13 cellular contexts compared by ENCODE assay signal in genomic region chr6:53465732-53466131, GRCh38.
A peak's percentile ranks its signal among the peaks of the same experiment; 100 is the strongest.
DNase-seq lines count a peak whose midpoint lies in the region; TF ChIP-seq lines count a peak whose summit lies in the region.
"Had no signal": no experiment of that assay in that cellular context is flagged by ENCODE, and none has a peak within 500 bp of the region (broad histone marks: within the 10 kb centered on the region; RNA-seq: fewer than 3 reads in every experiment).

No MANE protein-coding gene starts in this region.

- H3K36me3 ChIP-seq in spleen (no peaks in the 10 kb centered on the region), Peyer's patch (no peaks in the 10 kb centered on the region)
- H3K36me3 ChIP-seq: SJCRH30 had no signal

- TF ChIP-seq POLR2A in spleen (IDR thresholded peaks at IDR 0.05) (no peak), Peyer's patch (IDR thresholded peaks at IDR 0.05) (no peak)

- H3K4me1 ChIP-seq in spleen (peaks cover 0 to 61% (median 43%) of the 10 kb centered on the region in 6 donors), Peyer's patch (peaks cover 0 to 7% (median 0%) of the 10 kb centered on the region in 4 donors)
- H3K4me1 ChIP-seq: SJCRH30 had no signal

- H3K4me3 ChIP-seq in spleen (no peak overlapping the region), Peyer's patch (no peak overlapping the region)
- H3K4me3 ChIP-seq: SJCRH30 had no signal

- H3K27ac Mint-ChIP-seq in type B pancreatic cell (no peak overlapping the region), mesothelial cell of epicardium (no peak overlapping the region)

- WGBS in spleen, 5 donors, result 76 to 86% (median 79%) methylated on average over 5 of the region's 5 CpGs

- H3K4me1 Mint-ChIP-seq in type B pancreatic cell (ENCODE audit: unreplicated experiment) (peaks cover 9% of the 10 kb centered on the region), mesothelial cell of epicardium (peaks cover 18% of the 10 kb centered on the region)

- no peaks in the 10 kb centered on the region for H3K27me3 Mint-ChIP-seq in type B pancreatic cell
- H3K27me3 Mint-ChIP-seq in mesothelial cell of epicardium (ENCODE audit: low read depth), result no peaks in the 10 kb centered on the region

- H3K27me3 ChIP-seq in spleen (replicated peaks in 1 of 7) (no peaks in the 10 kb centered on the region), Peyer's patch (no peaks in the 10 kb centered on the region)
- H3K27me3 ChIP-seq: SJCRH30 had no signal

- intact Hi-C loops in spleen (cut with DNase I; ENCODE audit: low total_unique reads), result no loop called here

- no peaks in the 10 kb centered on the region for H3K36me3 Mint-ChIP-seq in type B pancreatic cell
- H3K36me3 Mint-ChIP-seq in mesothelial cell of epicardium, result no peaks in the 10 kb centered on the region

- peak; percentile 29 for DNase-seq in HPDE6-E6E7 (ENCODE audit: extremely low spot score)
- DNase-seq in SK-N-DZ (ENCODE audit: low spot score), result peak; percentile 63
- DNase-seq in foreskin melanocyte, result peak; percentile 69
- DNase-seq in spleen, result no peak
- no peak for DNase-seq in type B pancreatic cell (ENCODE audit: extremely low spot score, unreplicated experiment)
- no peak for DNase-seq in occipital lobe (lab: John Stamatoyannopoulos, UW)
- no peak for DNase-seq in mesothelial cell of epicardium (ENCODE audit: low spot score in 2 of 2, unreplicated experiment in 2 of 2)
- DNase-seq in Peyer's patch, result no peak
- DNase-seq: activated T-cell treated with anti-CD3 and anti-CD28 coated beads, Interleukin-2, amount 50 U/mL, for 1 hour; NCI-H1048; NCI-H510A treated with DMSO at 0.1 percent for 48 hours; SJCRH30; substantia nigra had no signal

- H3K9me3 Mint-ChIP-seq in type B pancreatic cell (no peaks in the 10 kb centered on the region), mesothelial cell of epicardium (peaks cover 3% of the 10 kb centered on the region)

- H3K4me3 Mint-ChIP-seq in type B pancreatic cell (no peak overlapping the region), mesothelial cell of epicardium (no peak overlapping the region)

- H3K27ac ChIP-seq in spleen (peak overlapping the region in 5 of 8 donors; percentile 62 to 89 (median 79)), Peyer's patch (peak overlapping the region in 1 of 4 donors; percentile 1)
- H3K27ac ChIP-seq: SJCRH30 had no signal

- H3K9me3 ChIP-seq in spleen (no peaks in the 10 kb centered on the region), Peyer's patch (no peaks in the 10 kb centered on the region)
- H3K9me3 ChIP-seq: SJCRH30 had no signal

- TF ChIP-seq CTCF in spleen (IDR thresholded peaks at IDR 0.05 in 8 of 11, conservative IDR thresholded peaks at IDR 0.05 in 3 of 11), result no peak
- TF ChIP-seq CTCF in type B pancreatic cell (conservative IDR thresholded peaks at IDR 0.05), result no peak
- no peak for TF ChIP-seq CTCF in mesothelial cell of epicardium (IDR thresholded peaks at IDR 0.05; ENCODE audit: unreplicated experiment)
- TF ChIP-seq CTCF in Peyer's patch (IDR thresholded peaks at IDR 0.05), result no peak

Comparison
In these comparisons a context has a peak if more than half of its experiments do, and no peak if none do; other contexts are left out.
1. DNase-seq: peak in HPDE6-E6E7 (single experiment), SK-N-DZ (single experiment) and foreskin melanocyte (single experiment); none in spleen (single experiment), type B pancreatic cell (single experiment), occipital lobe (single experiment), mesothelial cell of epicardium (0 of 2) and Peyer's patch (0 of 3).